Comparison of ENCODE assay signal across 8 cellular contexts in the genomic region with DNA sequence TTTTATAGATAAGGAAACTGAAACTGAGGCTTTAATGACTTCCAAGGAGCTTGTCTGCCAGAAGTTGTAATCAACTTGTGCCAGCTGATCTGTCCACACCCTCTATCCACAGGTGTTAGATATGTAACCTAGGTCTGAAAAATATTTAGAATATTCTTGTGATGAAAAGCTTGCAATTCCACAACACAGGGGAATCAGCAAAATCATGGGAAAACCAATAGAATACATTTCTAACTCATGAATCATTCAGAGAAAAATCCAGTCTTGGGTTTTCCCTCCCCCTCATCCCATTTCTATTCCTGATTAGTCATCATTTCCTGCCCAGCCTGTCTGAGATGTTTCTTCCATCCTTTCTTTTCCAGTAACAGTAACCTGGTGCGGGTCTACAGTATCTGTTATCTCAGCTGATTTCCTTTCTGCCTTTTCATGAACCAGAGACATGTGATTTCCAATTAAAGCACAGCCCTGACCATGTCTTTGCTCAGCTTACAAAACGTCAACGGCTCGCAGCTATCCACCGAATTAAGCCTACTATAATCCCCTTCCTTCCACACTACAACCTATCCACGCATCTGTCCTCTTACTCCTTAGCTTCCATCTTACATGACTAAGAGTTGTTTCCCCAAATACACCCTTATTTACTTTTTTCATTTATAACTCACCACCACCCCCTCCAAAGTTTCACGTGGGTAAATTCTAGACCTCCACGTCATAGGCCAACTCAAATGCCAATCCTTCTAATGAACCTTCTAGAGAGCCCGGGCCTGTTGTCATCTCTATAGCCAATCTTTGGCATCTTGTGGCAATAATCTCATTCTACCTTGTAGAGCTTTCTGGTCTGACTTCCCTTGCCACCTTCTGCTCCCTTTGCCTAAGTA. TPM values are rescaled to one million over a fixed set of nuclear protein-coding genes. Genes with fewer than 3 reads are reported as not detected.
DNase-seq lines count a peak whose midpoint lies in the region; ATAC-seq and TF ChIP-seq lines count a peak whose summit lies in the region.

No MANE protein-coding gene starts in this region.

- H3K4ac ChIP-seq in H9 (ENCODE audit: low read depth, low read length): no peak overlapping the region

- no peaks in the 10 kb centered on the region for H3K79me1 ChIP-seq in H9 (ENCODE audit: insufficient read depth, low read depth, low read length, poor library complexity, severe bottlenecking)

- no peak overlapping the region for H3T11ph ChIP-seq in H9 (ENCODE audit: low read length)

- H3K4me1 Mint-ChIP-seq in activated T-cell treated with anti-CD3 and anti-CD28 coated beads, Interleukin-2, amount 50 U/mL, for 24 hours (ENCODE audit: low read depth): peaks cover 41% of the 10 kb centered on the region
- peaks cover 42 to 46% of the 10 kb centered on the region in 2 experiments for H3K4me1 Mint-ChIP-seq in H9

- H3K27me3 ChIP-seq in H9 (ENCODE audit: insufficient read depth, low read length): no peaks in the 10 kb centered on the region
- H3K27me3 ChIP-seq in hepatocyte: no peaks in the 10 kb centered on the region

- H3K56ac ChIP-seq in H9 (ENCODE audit: insufficient read length, low read depth, low read length): no peak overlapping the region

- H2BK15ac ChIP-seq in H9 (ENCODE audit: low read depth, low read length): no peak overlapping the region

- no peak overlapping the region for H2BK120ac ChIP-seq in H9 (ENCODE audit: low read depth, low read length, poor library complexity, severe bottlenecking)

- no peaks in the 10 kb centered on the region for H3K27me3 Mint-ChIP-seq in activated T-cell treated with anti-CD3 and anti-CD28 coated beads, Interleukin-2, amount 50 U/mL, for 24 hours
- H3K27me3 Mint-ChIP-seq in H9 (ENCODE audit: low read depth): no peaks in the 10 kb centered on the region; the same call in 1 of the 2 replicates

- H3K23me2 ChIP-seq in H9 (ENCODE audit: insufficient read length, low read depth, low read length, poor library complexity, severe bottlenecking): peaks cover 4% of the 10 kb centered on the region

- no peak overlapping the region for H3K23ac ChIP-seq in H9 (ENCODE audit: insufficient read length, low read depth, low read length)

- no peak overlapping the region for H2AK5ac ChIP-seq in H9 (ENCODE audit: insufficient read length, low read length)

- peak overlapping the region; percentile 94 for H3K4me3 Mint-ChIP-seq in activated T-cell treated with anti-CD3 and anti-CD28 coated beads, Interleukin-2, amount 50 U/mL, for 24 hours
- H3K4me3 Mint-ChIP-seq in H9: peak overlapping the region; percentile 85 to 92

- H3K27ac Mint-ChIP-seq in activated T-cell treated with anti-CD3 and anti-CD28 coated beads, Interleukin-2, amount 50 U/mL, for 24 hours: peak overlapping the region; percentile 100
- peak overlapping the region; percentile 7 to 100 (median 99); a peak in 5 of 7 replicates for H3K27ac Mint-ChIP-seq in H9

- no peaks in the 10 kb centered on the region for H3K9me3 Mint-ChIP-seq in activated T-cell treated with anti-CD3 and anti-CD28 coated beads, Interleukin-2, amount 50 U/mL, for 24 hours
- no peaks in the 10 kb centered on the region; a peak in 1 of 5 replicates for H3K9me3 Mint-ChIP-seq in H9

- H4K91ac ChIP-seq in H9 (ENCODE audit: insufficient read length, low read depth, low read length): no peak overlapping the region

- no peak overlapping the region for H2BK5ac ChIP-seq in H9 (ENCODE audit: insufficient read length, low read length)

- H3K4me2 ChIP-seq in H9 (ENCODE audit: insufficient read depth, insufficient read length, low read length): peak overlapping the region; percentile 47
- H3K4me2 ChIP-seq in hepatocyte: peak overlapping the region; percentile 76

- H2BK12ac ChIP-seq in H9 (ENCODE audit: insufficient read length, low read depth, low read length): no peak overlapping the region

- no peak for TF ChIP-seq CTCF in H9 (conservative IDR thresholded peaks at IDR 0.05)
- TF ChIP-seq CTCF in hepatocyte (IDR thresholded peaks at IDR 0.05; ENCODE audit: poor library complexity): no peak

- no CpG with 5 or more reads among the region's 9 CpGs for WGBS in H9 (ENCODE audit: extremely low coverage, insufficient read length, low lambda C conversion rate)
- 25% methylated on average over 9 of the region's 9 CpGs for WGBS in hepatocyte (ENCODE audit: low lambda C conversion rate, missing lambda C conversion rate)

- peaks cover 20% of the 10 kb centered on the region; the same call in 1 of the 2 replicates for H3K79me2 ChIP-seq in H9 (ENCODE audit: insufficient read depth, low read length)
- peaks cover 33% of the 10 kb centered on the region for H3K79me2 ChIP-seq in hepatocyte

- H4K20me1 ChIP-seq in H9 (ENCODE audit: control insufficient read depth, insufficient read depth, insufficient read length) (no peaks in the 10 kb centered on the region), hepatocyte (ENCODE audit: insufficient read depth, poor library complexity, severe bottlenecking) (no peaks in the 10 kb centered on the region)

- peak overlapping the region; percentile 4 for H3K4me3 ChIP-seq in hepatocyte
- peak overlapping the region; percentile 80 for H3K4me3 ChIP-seq in skeletal muscle cell (ENCODE audit: low read depth, low read length)

- no peak overlapping the region for H4K8ac ChIP-seq in H9 (replicated peaks; ENCODE audit: insufficient read length, low read depth, low read length)

- no peak for ATAC-seq in HG03097 (IDR thresholded peaks at IDR 0.05; ENCODE audit: low FRiP score, unreplicated experiment)

- peaks cover 11% of the 10 kb centered on the region for H3K4me1 ChIP-seq in H9 (ENCODE audit: insufficient read depth, low read length)
- H3K4me1 ChIP-seq in hepatocyte (ENCODE audit: insufficient read depth): peaks cover 27% of the 10 kb centered on the region

- H3K27ac ChIP-seq in H9 (ENCODE audit: insufficient read length, low read depth, low read length): peak overlapping the region; percentile 47
- H3K27ac ChIP-seq in hepatocyte: peak overlapping the region; percentile 90

- DNase-seq in activated T-cell treated with anti-CD3 and anti-CD28 coated beads, Interleukin-2, amount 50 U/mL, for 24 hours: no peak
- DNase-seq in activated T-cell treated with anti-CD3 and anti-CD28 coated beads for 4 hours (no peak), H9 (no peak), NCI-H226 (peak; percentile 91), amniotic stem cell (lab: John Stamatoyannopoulos, UW) (peak; percentile 68), hepatocyte (ENCODE audit: low spot score) (peak; percentile 81), skeletal muscle cell (ENCODE audit: low read depth) (peak; percentile 77)

- no peak overlapping the region for H2BK20ac ChIP-seq in H9 (ENCODE audit: low read depth, low read length, poor library complexity, severe bottlenecking)

- no peak overlapping the region for H3K18ac ChIP-seq in H9 (ENCODE audit: insufficient read length, low read depth, low read length)

- 0 out of 2 replicates have a peak overlapping the region, but pooled peaks have one; percentile 26 for H3K14ac ChIP-seq in H9 (ENCODE audit: insufficient read depth, low read length)

- no peaks in the 10 kb centered on the region for H3K36me3 ChIP-seq in hepatocyte (replicated peaks; ENCODE audit: insufficient read depth, low read depth)

- H3K9me3 ChIP-seq in H9 (ENCODE audit: control insufficient read depth, low read depth, low read length): no peaks in the 10 kb centered on the region
- no peaks in the 10 kb centered on the region for H3K9me3 ChIP-seq in hepatocyte (ENCODE audit: low read depth)

- H2AFZ ChIP-seq in H9 (ENCODE audit: low read length) (no peak overlapping the region), hepatocyte (peak overlapping the region; percentile 26)

- H3K9me2 ChIP-seq in hepatocyte (replicated peaks; ENCODE audit: insufficient read depth): no peaks in the 10 kb centered on the region

- no peak overlapping the region for H3K9ac ChIP-seq in H9 (ENCODE audit: extremely low read depth, insufficient read length, low read length)

- no peak overlapping the region for H4K5ac ChIP-seq in H9 (ENCODE audit: insufficient read length, low read depth, low read length)

- peaks cover 22% of the 10 kb centered on the region for H3K36me3 Mint-ChIP-seq in activated T-cell treated with anti-CD3 and anti-CD28 coated beads, Interleukin-2, amount 50 U/mL, for 24 hours (ENCODE audit: low read depth)
- H3K36me3 Mint-ChIP-seq in H9 (ENCODE audit: insufficient read depth in 1 of 3, low read depth in 3 of 3): peaks cover 0 to 11% (median 5%) of the 10 kb centered on the region in 3 experiments; a peak in 3 of 7 replicates

RNA-seq across cellular contexts. Expression of a gene that starts 1.0 kb away (rescaled TPM):
- total RNA-seq in H9 (2021) (36.3 and 37.3 TPM in 2 replicates), hepatocyte (18.2 and 20.8 TPM in 2 replicates)
- polyA plus RNA-seq in hepatocyte: 8.8 and 9.9 TPM in 2 replicates

Comparison
In these comparisons a context has a peak if more than half of its experiments do, and no peak if none do; other contexts are left out.
1. DNase-seq: peak in NCI-H226 (single experiment), amniotic stem cell (single experiment), hepatocyte (single experiment) and skeletal muscle cell (single experiment); none in activated T-cell treated with anti-CD3 and anti-CD28 coated beads, Interleukin-2, amount 50 U/mL, for 24 hours (single experiment), activated T-cell treated with anti-CD3 and anti-CD28 coated beads for 4 hours (single experiment) and H9 (single experiment).